In the genomic region with DNA sequence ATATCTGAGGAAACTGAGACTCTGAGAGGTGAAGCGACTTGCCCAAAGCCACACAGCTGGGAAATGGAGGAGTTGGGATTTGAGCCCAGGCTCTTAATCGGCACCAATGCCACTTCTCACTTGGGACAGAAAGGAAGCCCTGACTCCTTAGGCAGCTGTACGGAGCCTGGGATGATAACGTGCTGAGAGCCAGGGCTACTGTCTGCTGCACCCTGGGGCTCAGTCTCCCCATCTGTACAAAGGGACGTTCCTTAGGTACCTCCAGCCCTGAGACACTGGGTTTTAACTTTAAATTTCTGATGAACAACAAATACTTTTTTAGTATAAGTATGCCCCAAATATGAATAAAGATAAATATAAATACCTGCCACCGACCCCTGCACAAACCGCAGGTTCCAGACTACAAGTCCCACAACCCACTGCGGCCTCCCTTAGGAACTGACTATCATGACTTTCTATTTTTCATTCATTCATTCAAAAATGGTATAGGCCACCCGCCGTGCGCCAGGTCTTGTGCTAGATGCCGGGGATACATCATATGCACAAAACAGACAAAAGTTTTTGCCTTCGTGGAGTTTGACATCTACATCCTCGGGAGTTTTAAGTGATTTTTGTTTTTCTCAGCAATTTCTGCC, we compare ENCODE assay signal across 1 cellular context.
TF ChIP-seq lines count a peak whose summit lies in the region.

No MANE protein-coding gene starts in this region.

TF ChIP-seq in H1, 55 proteins besides CTCF, POLR2A, EP300 and RAD21:
- peak; percentile 100 for TF ChIP-seq SAP30 (IDR thresholded peaks at IDR 0.05; ENCODE audit: insufficient read depth, insufficient replicate concordance, low read length)
- TF ChIP-seq SIN3A (conservative IDR thresholded peaks at IDR 0.05 in 1 of 2, IDR thresholded peaks at IDR 0.05 in 1 of 2; ENCODE audit: low read depth in 1 of 2, low read length in 2 of 2): peak; percentile 97
- TF ChIP-seq KDM1A (IDR thresholded peaks at IDR 0.05; ENCODE audit: borderline replicate concordance, low read length): peak; percentile 74; the same call in 1 of the 2 replicates
- no peak for TF ChIP-seq CREB1 (IDR thresholded peaks at IDR 0.05)
- TF ChIP-seq HDAC2 (IDR thresholded peaks at IDR 0.05; ENCODE audit: borderline replicate concordance in 1 of 2, low read depth in 2 of 2, low read length in 2 of 2): peak; percentile 82; a peak in 2 of 4 replicates
